ENCODE assay signal across 8 cellular contexts in genomic region chr19:51398096-51398704, GRCh38. TPM values are rescaled to one million over a fixed set of nuclear protein-coding genes. Genes with fewer than 3 reads are reported as not detected.
A peak's percentile ranks its signal among the peaks of the same experiment; 100 is the strongest.
DNase-seq lines count a peak whose midpoint lies in the region; ATAC-seq and TF ChIP-seq lines count a peak whose summit lies in the region.

No MANE protein-coding gene starts in this region.

- peaks cover 35% of the 10 kb centered on the region for H3K4me1 Mint-ChIP-seq in activated naive CD4-positive, alpha-beta T cell treated with anti-CD3 and anti-CD28 coated beads, Interleukin-2, amount 10 ng/mL, durations not matched to agents 7 days and 5 days

- CTCF ChIA-PET in activated naive CD4-positive, alpha-beta T cell treated with anti-CD3 and anti-CD28 coated beads, Interleukin-2, amount 10 ng/mL, durations not matched to agents 7 days and 5 days (lab: Charles Lee) = interaction anchor here (0.7 to 7.6 kb wide), 7 partner anchors 10 to 242 kb away, joined by 3 to 58 read pairs (median 5); partner anchors contain the start of gene SIGLEC10

- intact Hi-C loops in heart left ventricle (cut with DNase I) (loop anchor here in 4 of 10 donors (10.0 kb wide), 2 partner anchors 53 to 63 kb away; partner anchors contain the start of gene VSIG10L (in 2 of the 4)), left cardiac atrium (cut with DNase I) (loop anchor here in 1 of 2 donors (10.0 kb wide), 1 partner anchor 53 kb away; the partner anchor contains the start of gene VSIG10L)

- H3K4me3 ChIP-seq in heart left ventricle (no peak overlapping the region), fibroblast of lung (replicated peaks in 1 of 4; ENCODE audit: control extremely low read depth in 1 of 4, insufficient read depth in 1 of 4, low read depth in 3 of 4, low read length in 4 of 4) (no peak overlapping the region), tibial nerve (no peak overlapping the region)

- no peaks in the 10 kb centered on the region for H4K20me1 ChIP-seq in fibroblast of lung (ENCODE audit: control insufficient read depth, extremely low read depth, insufficient read depth, low read length)

- H3K27ac Mint-ChIP-seq in activated naive CD4-positive, alpha-beta T cell treated with anti-CD3 and anti-CD28 coated beads, Interleukin-2, amount 10 ng/mL, durations not matched to agents 7 days and 5 days = no peak overlapping the region

- no peak overlapping the region for H3K9ac ChIP-seq in fibroblast of lung (ENCODE audit: insufficient read depth, low read length)

- no peak for TF ChIP-seq EP300 in tibial nerve (IDR thresholded peaks at IDR 0.05)

- H3K27me3 ChIP-seq in heart left ventricle (no peaks in the 10 kb centered on the region), fibroblast of lung (ENCODE audit: control insufficient read depth, insufficient read depth, low read length) (no peaks in the 10 kb centered on the region), tibial nerve (no peaks in the 10 kb centered on the region)

- ATAC-seq in heart left ventricle = no peak
- ATAC-seq in left cardiac atrium = no peak

- H3K79me2 ChIP-seq in fibroblast of lung (ENCODE audit: control insufficient read depth, insufficient read depth, low read length) = no peaks in the 10 kb centered on the region

- H3K4me2 ChIP-seq in fibroblast of lung (ENCODE audit: extremely low read depth, insufficient read depth, low read length) = no peak overlapping the region

- peaks cover 18% of the 10 kb centered on the region for H3K9me3 Mint-ChIP-seq in activated naive CD4-positive, alpha-beta T cell treated with anti-CD3 and anti-CD28 coated beads, Interleukin-2, amount 10 ng/mL, durations not matched to agents 7 days and 5 days

- 45 to 47% (median 47%) methylated on average over 7 of the region's 7 CpGs for WGBS in heart left ventricle, 4 donors
- WGBS in tibial nerve, 2 donors = 35 to 40% methylated on average over 7 of the region's 7 CpGs

- peak; percentile 20 to 61 (median 40) for TF ChIP-seq CTCF in heart left ventricle (IDR thresholded peaks at IDR 0.05)
- TF ChIP-seq CTCF in fibroblast of lung (conservative IDR thresholded peaks at IDR 0.05 in 1 of 2, IDR thresholded peaks at IDR 0.05 in 1 of 2; ENCODE audit: low read depth in 1 of 2, low read length in 2 of 2) = peak; percentile 54 to 59
- TF ChIP-seq CTCF in tibial nerve (IDR thresholded peaks at IDR 0.05) = peak in 3 of 5 experiments; percentile 31 to 38 (median 38)

- no peaks in the 10 kb centered on the region for H3K36me3 ChIP-seq in heart left ventricle
- H3K36me3 ChIP-seq in fibroblast of lung (ENCODE audit: control insufficient read depth, insufficient read depth, low read length) = no peaks in the 10 kb centered on the region
- H3K36me3 ChIP-seq in tibial nerve = no peaks in the 10 kb centered on the region

- no peak overlapping the region for H2AFZ ChIP-seq in fibroblast of lung (ENCODE audit: low read length)

- H3K36me3 Mint-ChIP-seq in activated naive CD4-positive, alpha-beta T cell treated with anti-CD3 and anti-CD28 coated beads, Interleukin-2, amount 10 ng/mL, durations not matched to agents 7 days and 5 days = peaks cover 19% of the 10 kb centered on the region

- H3K27ac ChIP-seq in heart left ventricle = no peak overlapping the region
- H3K27ac ChIP-seq in fibroblast of lung (ENCODE audit: insufficient read depth, low read length) = no peak overlapping the region
- no peak overlapping the region for H3K27ac ChIP-seq in tibial nerve

- H3K4me1 ChIP-seq in heart left ventricle (peaks cover 0 to 24% (median 5%) of the 10 kb centered on the region in 12 donors), fibroblast of lung (ENCODE audit: control insufficient read depth, extremely low read depth, insufficient read depth, low read length) (peaks cover 6% of the 10 kb centered on the region), tibial nerve (peaks cover 0 to 15% (median 6%) of the 10 kb centered on the region in 4 donors)

- no peak for TF ChIP-seq POLR2A in heart left ventricle (IDR thresholded peaks at IDR 0.05)
- TF ChIP-seq POLR2A in tibial nerve (IDR thresholded peaks at IDR 0.05) = no peak

- H3K27me3 Mint-ChIP-seq in activated naive CD4-positive, alpha-beta T cell treated with anti-CD3 and anti-CD28 coated beads, Interleukin-2, amount 10 ng/mL, durations not matched to agents 7 days and 5 days = no peaks in the 10 kb centered on the region

- H3K4me3 Mint-ChIP-seq in activated naive CD4-positive, alpha-beta T cell treated with anti-CD3 and anti-CD28 coated beads, Interleukin-2, amount 10 ng/mL, durations not matched to agents 7 days and 5 days = no peak overlapping the region

- DNase-seq in heart left ventricle = no peak
- DNase-seq in left cardiac atrium = no peak
- DNase-seq in OCI-M1 (lab: John Stamatoyannopoulos, UW) = peak; percentile 74
- peak; percentile 6 to 29 for DNase-seq in fibroblast of lung (ENCODE audit: low read depth in 2 of 2)
- no peak for DNase-seq in tibial nerve (ENCODE audit: low spot score in 2 of 2)
- DNase-seq in activated naive CD4-positive, alpha-beta T cell treated with anti-CD3 and anti-CD28 coated beads, Interleukin-2, amount 10 ng/mL, durations not matched to agents 7 days and 5 days = no peak
- no peak for DNase-seq in NCI-H446 treated with DMSO at 0.1 percent for 48 hours (lab: John Stamatoyannopoulos, UW)
- DNase-seq in glomerular visceral epithelial cell (ENCODE audit: extremely low spot score) = no peak

- H3K9me3 ChIP-seq in heart left ventricle (peaks cover 0 to 17% (median 3%) of the 10 kb centered on the region in 12 donors), fibroblast of lung (ENCODE audit: control insufficient read depth, insufficient read depth, low read depth, low read length) (no peaks in the 10 kb centered on the region), tibial nerve (peaks cover 0 to 16% (median 2%) of the 10 kb centered on the region in 4 donors)

RNA-seq across cellular contexts. Expression of gene C19orf84, which starts 7.8 kb away (rescaled TPM):
- total RNA-seq in heart left ventricle = not detected
- not detected for polyA plus RNA-seq in heart left ventricle
- not detected for total RNA-seq in left cardiac atrium
- total RNA-seq in fibroblast of lung = not detected in 2 replicates
- not detected in 2 replicates for polyA plus RNA-seq in fibroblast of lung
- polyA plus RNA-seq in fibroblast of lung (2012) = not detected in 2 replicates
- not detected in 2 replicates for polyA minus RNA-seq in fibroblast of lung (ENCODE audit: low replicate concordance)
- total RNA-seq in tibial nerve = under 1 TPM in 1 of 4 donors, not detected in 3; 0.63 TPM

RNA-seq across cellular contexts. Expression of gene LIM2, which starts 10.4 kb away (rescaled TPM):
- total RNA-seq in heart left ventricle (not detected), left cardiac atrium (not detected), fibroblast of lung (not detected in 2 replicates), tibial nerve (not detected)
- polyA plus RNA-seq in heart left ventricle (not detected), fibroblast of lung (not detected in 2 replicates)
- not detected in 2 replicates for polyA plus RNA-seq in fibroblast of lung (2012)
- not detected in 2 replicates for polyA minus RNA-seq in fibroblast of lung (ENCODE audit: low replicate concordance)

RNA-seq across cellular contexts. Expression of gene SIGLEC10, which starts 19.2 kb away (rescaled TPM):
- 1 to 10 TPM in 4 of 9 donors, under 1 TPM in 5; 0.18 to 7.5 (median 0.58) TPM for total RNA-seq in heart left ventricle
- 1 to 10 TPM in 1 of 2 donors, under 1 TPM in 1; 0.08 to 1.7 TPM for polyA plus RNA-seq in heart left ventricle
- total RNA-seq in left cardiac atrium = 1 to 10 TPM; 1.4 to 1.6 TPM
- not detected in 2 replicates for total RNA-seq in fibroblast of lung
- polyA plus RNA-seq in fibroblast of lung = not detected in 2 replicates
- polyA plus RNA-seq in fibroblast of lung (2012) = not detected in 2 replicates
- not detected in 2 replicates for polyA minus RNA-seq in fibroblast of lung (ENCODE audit: low replicate concordance)
- 10 to 100 TPM in 2 of 4 donors, 1 to 10 TPM in 2; 2.1 to 21.9 (median 7.3) TPM for total RNA-seq in tibial nerve

RNA-seq across cellular contexts. Expression of gene NKG7, which starts 25.7 kb away (rescaled TPM):
- total RNA-seq in heart left ventricle = 10 to 100 TPM in 1 of 9 donors, 1 to 10 TPM in 6, not detected in 2; 1.0 to 31.2 (median 2.4) TPM
- 1 to 10 TPM; 1.0 to 2.9 TPM for polyA plus RNA-seq in heart left ventricle
- 1 to 10 TPM in 1 of 2 donors, under 1 TPM in 1; 0.89 to 4.0 TPM for total RNA-seq in left cardiac atrium
- not detected in 2 replicates for total RNA-seq in fibroblast of lung
- not detected in 2 replicates for polyA plus RNA-seq in fibroblast of lung
- not detected in 2 replicates for polyA plus RNA-seq in fibroblast of lung (2012)
- not detected in 2 replicates for polyA minus RNA-seq in fibroblast of lung (ENCODE audit: low replicate concordance)
- total RNA-seq in tibial nerve = 1 to 10 TPM in 2 of 4 donors, not detected in 2; 3.6 to 3.9 TPM

RNA-seq across cellular contexts. Expression of gene CLDND2, which starts 29.4 kb away (rescaled TPM):
- total RNA-seq in heart left ventricle (1 to 10 TPM in 3 of 9 donors, under 1 TPM in 3, not detected in 3; 0.46 to 2.3 (median 0.92) TPM), left cardiac atrium (1 to 10 TPM; 1.3 to 2.5 TPM), fibroblast of lung (not detected in 2 replicates), tibial nerve (not detected)
- polyA plus RNA-seq in heart left ventricle (not detected), fibroblast of lung (not detected in 2 replicates)
- polyA plus RNA-seq in fibroblast of lung (2012) = 0.44 and 0.63 TPM in 2 replicates
- polyA minus RNA-seq in fibroblast of lung (ENCODE audit: low replicate concordance) = not detected in 2 replicates

Comparison
In these comparisons a context has a peak if more than half of its experiments do, and no peak if none do; other contexts are left out.
1. DNase-seq: peak in OCI-M1 (single experiment) and fibroblast of lung (2 of 2); none in heart left ventricle (0 of 5), left cardiac atrium (single experiment), tibial nerve (0 of 2), activated naive CD4-positive, alpha-beta T cell treated with anti-CD3 and anti-CD28 coated beads, Interleukin-2, amount 10 ng/mL, durations not matched to agents 7 days and 5 days (single experiment), NCI-H446 treated with DMSO at 0.1 percent for 48 hours (single experiment) and glomerular visceral epithelial cell (single experiment).
2. Peak in every context shown above with its lines, with median percentiles within 50 percentile points of each other: CTCF ChIP-seq.